8 cellular contexts compared by ENCODE assay signal in genomic region chr3:50154476-50154839, GRCh38. TPM values are rescaled to one million over a fixed set of nuclear protein-coding genes. Genes with fewer than 3 reads are reported as not detected.
DNase-seq lines count a peak whose midpoint lies in the region; FAIRE-seq and TF ChIP-seq lines count a peak whose summit lies in the region.

No MANE protein-coding gene starts in this region.

- WGBS in small intestine, 3 donors, result 1 to 4% (median 3%) methylated on average over 19 to 34 of the region's 34 CpGs

- H3K27me3 ChIP-seq in left ventricle myocardium inferior (ENCODE audit: low read depth) (peaks cover 4% of the 10 kb centered on the region), small intestine (ENCODE audit: control insufficient read depth in 2 of 2, insufficient read depth in 2 of 2, low read length in 2 of 2) (no peaks in the 10 kb centered on the region)

- peak overlapping the region; percentile 88 for H3K27ac ChIP-seq in left ventricle myocardium inferior (replicated peaks)
- no peak overlapping the region for H3K27ac ChIP-seq in small intestine (ENCODE audit: low read depth in 1 of 2, low read length in 1 of 2)

- no peak for FAIRE-seq in small intestine (lab: Jason Lieb, UNC)
- FAIRE-seq in frontal cortex (lab: Jason Lieb, UNC), result no peak
- no peak for FAIRE-seq in RCC 7860 (lab: Jason Lieb, UNC)

- TF ChIP-seq CTCF in HFF-Myc (IDR thresholded peaks at IDR 0.05; ENCODE audit: low read depth, low read length, missing control alignments) (peak; percentile 46), left ventricle myocardium inferior (IDR thresholded peaks at IDR 0.05; ENCODE audit: borderline replicate concordance) (peak; percentile 38)

- peak overlapping the region; percentile 30 for H3K4me3 ChIP-seq in HFF-Myc (replicated peaks; ENCODE audit: low read depth, low read length)
- H3K4me3 ChIP-seq in left ventricle myocardium inferior, result peak overlapping the region; percentile 74
- H3K4me3 ChIP-seq in small intestine (ENCODE audit: low read depth in 1 of 2, low read length in 2 of 2), result peak overlapping the region; percentile 18 to 72

- H3K4me1 ChIP-seq in left ventricle myocardium inferior, result peaks cover 39% of the 10 kb centered on the region
- peaks cover 0 to 9% of the 10 kb centered on the region in 2 donors for H3K4me1 ChIP-seq in small intestine (ENCODE audit: control insufficient read depth in 2 of 2, insufficient read depth in 1 of 2, low read depth in 1 of 2, low read length in 1 of 2)

- DNase-seq in DMS53 (lab: John Stamatoyannopoulos, UW), result peak; percentile 78
- no peak for DNase-seq in DMS53 treated with DMSO at 0.1 percent for 48 hours (lab: John Stamatoyannopoulos, UW; ENCODE audit: unreplicated experiment)
- no peak for DNase-seq in HFF-Myc (ENCODE audit: extremely low read depth, low read depth)
- DNase-seq in SW480 (ENCODE audit: low spot score), result peak; percentile 53
- DNase-seq in left ventricle myocardium inferior, result no peak
- DNase-seq in small intestine, result no peak
- no peak for DNase-seq in frontal cortex (ENCODE audit: low spot score in 2 of 2)
- DNase-seq in RCC 7860 (ENCODE audit: low spot score), result no peak

- no peaks in the 10 kb centered on the region for H3K36me3 ChIP-seq in left ventricle myocardium inferior
- H3K36me3 ChIP-seq in small intestine (ENCODE audit: control insufficient read depth in 2 of 2, insufficient read depth in 2 of 2, low read length in 2 of 2), result no peaks in the 10 kb centered on the region

- intact Hi-C loops in left ventricle myocardium inferior (cut with micrococcal nuclease), result no loop called here

- H3K9me3 ChIP-seq in left ventricle myocardium inferior (replicated peaks) (no peaks in the 10 kb centered on the region), small intestine (ENCODE audit: control insufficient read depth, low read depth) (no peaks in the 10 kb centered on the region)

RNA-seq across cellular contexts. Expression of gene SEMA3F, which starts 0.7 kb away (rescaled TPM):
- total RNA-seq in left ventricle myocardium inferior (10.2 TPM), frontal cortex (9.4 TPM)
- 10 to 100 TPM in 1 of 3 donors, 1 to 10 TPM in 2; 3.0 to 35.7 (median 3.6) TPM for polyA plus RNA-seq in small intestine

RNA-seq across cellular contexts. Expression of gene GNAT1, which starts 37.0 kb away (rescaled TPM):
- not detected for total RNA-seq in left ventricle myocardium inferior
- polyA plus RNA-seq in small intestine, result not detected
- not detected for total RNA-seq in frontal cortex

RNA-seq across cellular contexts. Expression of gene SLC38A3, which starts 50.6 kb away (rescaled TPM):
- total RNA-seq in left ventricle myocardium inferior, result 10.4 TPM
- polyA plus RNA-seq in small intestine, result 1 to 10 TPM in 1 of 3 donors, not detected in 2; 2.1 TPM
- total RNA-seq in frontal cortex, result 2.0 TPM

Comparison
In these comparisons a context has a peak if more than half of its experiments do, and no peak if none do; other contexts are left out.
1. DNase-seq: peak in DMS53 (single experiment) and SW480 (single experiment); none in DMS53 treated with DMSO at 0.1 percent for 48 hours (single experiment), HFF-Myc (single experiment), left ventricle myocardium inferior (single experiment), small intestine (single experiment), frontal cortex (0 of 2) and RCC 7860 (single experiment).
2. Peak in every context shown above with its lines, with median percentiles within 50 percentile points of each other: H3K4me3 ChIP-seq.